ENCODE assay signal across 18 cellular contexts in the genomic region with DNA sequence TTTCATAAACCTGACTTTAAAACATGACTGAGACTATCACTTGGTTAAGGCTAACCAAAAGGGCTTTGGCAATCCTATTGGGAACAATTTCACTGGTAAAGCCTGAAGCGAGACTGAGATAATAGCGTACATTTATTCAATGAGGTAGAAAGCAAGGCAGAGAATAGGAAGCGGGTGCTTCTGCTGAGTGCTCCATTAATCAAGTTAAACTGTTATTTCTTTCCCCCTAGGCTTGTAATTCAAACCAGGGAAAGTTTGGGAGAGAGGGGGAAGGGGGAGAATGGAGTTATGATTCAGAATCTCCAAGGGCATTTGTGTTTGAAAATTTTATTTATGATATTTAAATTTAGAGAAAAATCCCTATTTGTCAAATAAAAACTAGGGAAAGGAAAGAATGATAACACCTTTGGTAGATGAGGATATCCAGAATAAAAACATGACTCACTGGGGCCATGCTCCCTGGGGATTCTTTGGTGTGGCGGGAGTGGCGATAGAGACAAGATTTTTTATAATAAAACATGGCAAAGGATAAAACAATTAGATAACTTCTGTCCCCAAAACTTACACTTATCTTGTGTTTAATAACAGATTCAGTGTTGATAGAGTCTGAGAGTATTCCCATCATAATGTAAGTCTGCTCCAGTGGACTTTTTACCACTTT. TPM values are rescaled to one million over a fixed set of nuclear protein-coding genes. Genes with fewer than 3 reads are reported as not detected.
DNase-seq lines count a peak whose midpoint lies in the region; FAIRE-seq and TF ChIP-seq lines count a peak whose summit lies in the region.
"Had no signal": no experiment of that assay in that cellular context is flagged by ENCODE, and none has a peak within 500 bp of the region (broad histone marks: within the 10 kb centered on the region; RNA-seq: fewer than 3 reads in every experiment).

No MANE protein-coding gene starts in this region.

- H2AFZ ChIP-seq in mammary epithelial cell (ENCODE audit: low read depth, low read length) = peak overlapping the region; percentile 87

- H4K20me1 ChIP-seq in mammary epithelial cell (ENCODE audit: insufficient read depth, low read length) = no peaks in the 10 kb centered on the region

- no peaks in the 10 kb centered on the region for H3K79me2 ChIP-seq in mammary epithelial cell (ENCODE audit: insufficient read depth, low read length)

- H3K4me1 ChIP-seq in HUES6 (ENCODE audit: control insufficient read depth, insufficient read depth, low read length) (peaks cover 14% of the 10 kb centered on the region), mammary epithelial cell (ENCODE audit: insufficient read depth, low read length) (peaks cover 19% of the 10 kb centered on the region), kidney (ENCODE audit: control insufficient read depth in 1 of 2, insufficient read depth in 1 of 2, low read depth in 1 of 2, low read length in 2 of 2) (no peaks in the 10 kb centered on the region)
- H3K4me1 ChIP-seq: thyroid gland had no signal

- H3K36me3 ChIP-seq in HUES6 (ENCODE audit: control insufficient read depth, insufficient read depth, low read length) (no peaks in the 10 kb centered on the region), mammary epithelial cell (ENCODE audit: insufficient read depth, low read length) (no peaks in the 10 kb centered on the region), kidney (ENCODE audit: control insufficient read depth in 1 of 2, insufficient read depth in 2 of 2, low read length in 2 of 2) (no peaks in the 10 kb centered on the region)
- H3K36me3 ChIP-seq: pancreas, thyroid gland had no signal

- H3K9ac ChIP-seq in HUES6 (ENCODE audit: low read length) (no peak overlapping the region), mammary epithelial cell (ENCODE audit: insufficient read depth, low read length) (no peak overlapping the region), kidney (ENCODE audit: low read length in 2 of 2) (no peak overlapping the region)

- no peak for FAIRE-seq in kidney (lab: Jason Lieb, UNC)
- FAIRE-seq: pancreas had no signal

- in situ Hi-C loops in mammary epithelial cell (cut with MboI; ENCODE audit: low sequenced_read_pairs in 2 of 2) = no loop called here

- H3K27me3 ChIP-seq in HUES6 (ENCODE audit: control insufficient read depth, insufficient read depth, low read length) = no peaks in the 10 kb centered on the region
- no peaks in the 10 kb centered on the region for H3K27me3 ChIP-seq in mammary epithelial cell (ENCODE audit: insufficient read depth, low read length)
- H3K27me3 ChIP-seq: pancreas, thyroid gland had no signal

- no peak for TF ChIP-seq CTCF in mammary epithelial cell (conservative IDR thresholded peaks at IDR 0.05 in 1 of 2, IDR thresholded peaks at IDR 0.05 in 1 of 2; ENCODE audit: extremely low read depth in 1 of 2, insufficient read depth in 1 of 2, low read depth in 1 of 2, low read length in 2 of 2)
- TF ChIP-seq CTCF in kidney (IDR thresholded peaks at IDR 0.05; ENCODE audit: borderline replicate concordance, extremely low read depth, insufficient read depth) = no peak

- intact Hi-C loops in mammary epithelial cell (cut with micrococcal nuclease) = no loop called here
- intact Hi-C loops in kidney (cut with DNase I) = no loop called here

- no peak overlapping the region for H3K4me3 ChIP-seq in HUES6 (ENCODE audit: low read depth, low read length)
- H3K4me3 ChIP-seq in mammary epithelial cell (replicated peaks in 1 of 3; ENCODE audit: insufficient read depth in 1 of 3, low read depth in 2 of 3, low read length in 3 of 3) = no peak overlapping the region
- no peak overlapping the region for H3K4me3 ChIP-seq in kidney (ENCODE audit: low read length in 2 of 2)
- H3K4me3 ChIP-seq: pancreas, thyroid gland had no signal

- CTCF ChIA-PET in mammary epithelial cell (lab: Charles Lee; ENCODE audit: low non-redundant PET) = no interaction called here

- H3K9me3 ChIP-seq in HUES6 (ENCODE audit: control insufficient read depth, insufficient read depth, low read depth, low read length) = peaks cover 39% of the 10 kb centered on the region
- no peaks in the 10 kb centered on the region for H3K9me3 ChIP-seq in mammary epithelial cell (replicated peaks; ENCODE audit: insufficient read depth, low read length)
- no peaks in the 10 kb centered on the region for H3K9me3 ChIP-seq in kidney (ENCODE audit: control insufficient read depth in 1 of 2, low read length in 2 of 2)
- H3K9me3 ChIP-seq: pancreas, thyroid gland had no signal

- dilution Hi-C loops in mammary epithelial cell (cut with HindIII; ENCODE audit: low sequenced_read_pairs) = no loop called here

- H3K27ac ChIP-seq in HUES6 (ENCODE audit: low read depth, low read length) (peak overlapping the region; percentile 34; the same call in 1 of the 2 replicates), mammary epithelial cell (ENCODE audit: insufficient read depth, low read depth, low read length) (peak overlapping the region; percentile 39), kidney (ENCODE audit: low read depth in 2 of 2, low read length in 2 of 2) (no peak overlapping the region)
- H3K27ac ChIP-seq: pancreas, thyroid gland had no signal

- no TSS peak for BruUV-seq in mammary epithelial cell (replicated peaks; lab: Mats Ljungman, UMichigan)

- 81% methylated on average over 5 of the region's 5 CpGs for WGBS in mammary epithelial cell (ENCODE audit: low coverage, missing lambda C conversion rate)

- H3K4me2 ChIP-seq in mammary epithelial cell (ENCODE audit: insufficient read depth, low read depth, low read length) = no peak overlapping the region

- DNase-seq in Daoy (ENCODE audit: low read depth) (peak; percentile 30), mammary epithelial cell (no peak), myocyte (ENCODE audit: low read depth) (peak; percentile 68), SK-N-DZ (ENCODE audit: low spot score) (no peak), kidney (no peak), NCI-H1694 (lab: John Stamatoyannopoulos, UW) (no peak)
- no peak for DNase-seq in stimulated activated naive CD4-positive, alpha-beta T cell treated with Interleukin-2 at 50 U/mL for 16 hours (lab: John Stamatoyannopoulos, UW)
- DNase-seq: activated CD4-positive, CD25-positive, alpha-beta regulatory T cell; activated naive CD8-positive, alpha-beta T cell treated with anti-CD3 and anti-CD28 coated beads, Interleukin-2, amount 50 U/mL, for 24 hours; AML-193; COR-L47; NCI-H1092; pancreas; SHP77 treated with DMSO at 0.1 percent for 48 hours; thyroid gland had no signal

RNA-seq across cellular contexts. Expression of a gene that starts 34.7 kb away (rescaled TPM):
- total RNA-seq in Daoy (2014; rRNA removed; shearing (Covaris generic)) = 3.3 and 7.7 TPM in 2 replicates
- 1 to 10 TPM; 5.6 to 8.5 TPM for total RNA-seq in mammary epithelial cell
- polyA plus RNA-seq in mammary epithelial cell = 3.6 TPM
- polyA minus RNA-seq in mammary epithelial cell = not detected
- 13.9 and 19.6 TPM in 2 replicates for total RNA-seq in myocyte
- 65.5 TPM for polyA plus RNA-seq in myocyte (2012)
- polyA plus RNA-seq in SK-N-DZ (2014; cell fraction: cytosol; rRNA removed) = not detected in 2 replicates
- not detected in 2 replicates for polyA plus RNA-seq in SK-N-DZ (2014; cell fraction: nucleus; rRNA removed)
- 127 TPM for total RNA-seq in kidney
- 26.0 TPM for polyA plus RNA-seq in kidney (ENCODE audit: insufficient read depth, low read depth, low replicate concordance)
- total RNA-seq: activated T-helper 17 cell treated with anti-CD3 and anti-CD28 coated beads, Interleukin-2, amount 50 U/mL, for 72 hours; T-helper 2 cell treated with Interferon-gamma antibody and Interleukin-4, amounts not matched to agents 100 ng/mL and 5 ng/mL, for 36 hours had no signal

Comparison
In these comparisons a context has a peak if more than half of its experiments do, and no peak if none do; other contexts are left out.
1. DNase-seq: peak in Daoy (single experiment) and myocyte (single experiment); none in mammary epithelial cell (single experiment), SK-N-DZ (single experiment), stimulated activated naive CD4-positive, alpha-beta T cell treated with Interleukin-2 at 50 U/mL for 16 hours (single experiment), kidney (single experiment) and NCI-H1694 (single experiment).
2. H3K27ac ChIP-seq: peak in HUES6 (single experiment) and mammary epithelial cell (single experiment); none in kidney (0 of 2).